Comparison of ENCODE assay signal across 1 cellular context in the genomic region with DNA sequence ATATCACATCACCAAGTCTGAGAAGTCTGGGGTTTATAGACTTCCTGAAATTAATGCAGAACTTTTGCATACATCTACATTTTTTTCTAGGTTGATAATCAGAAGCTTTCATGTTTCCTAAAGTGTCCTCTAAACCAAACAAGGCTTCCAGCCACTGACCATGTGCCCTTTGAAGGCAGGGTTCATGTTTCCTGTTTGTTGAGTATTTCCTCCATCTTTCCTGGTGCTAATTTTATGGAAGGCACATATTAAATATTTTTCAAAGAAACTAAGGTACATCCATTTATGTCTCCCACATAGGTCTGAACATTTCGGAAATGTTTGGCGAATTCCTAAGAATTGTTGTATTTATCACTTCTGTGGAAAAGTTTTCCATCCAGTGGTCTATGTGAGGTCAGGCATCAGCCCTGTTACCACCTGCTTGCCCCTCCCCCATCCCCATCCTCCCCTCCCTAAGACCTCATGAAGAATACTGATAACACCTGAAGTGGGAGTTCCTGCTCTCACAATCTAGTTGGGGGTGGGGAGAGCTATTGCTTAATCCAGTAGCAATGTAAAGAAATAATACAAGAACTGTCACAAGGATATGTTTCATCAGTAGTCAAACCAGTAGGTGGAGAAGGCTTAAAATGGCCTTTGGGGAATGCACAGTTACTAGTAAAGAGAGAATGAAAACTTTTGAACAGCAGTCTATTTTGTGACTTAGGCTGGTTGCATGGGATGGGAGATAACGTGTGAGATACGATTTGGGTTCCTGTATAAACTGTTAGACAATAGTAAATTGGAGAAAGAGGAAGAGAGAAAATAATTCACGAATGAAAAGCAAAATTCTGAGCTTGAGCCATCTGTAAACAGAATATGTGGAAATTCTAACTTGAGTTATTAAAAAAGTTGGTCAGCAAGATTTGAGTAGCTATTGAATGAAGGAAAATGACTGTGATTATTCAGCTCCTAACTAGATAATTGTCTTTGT.
A peak's percentile ranks its signal among the peaks of the same experiment; 100 is the strongest.
TF ChIP-seq lines count a peak whose summit lies in the region.

No MANE protein-coding gene starts in this region.

TF ChIP-seq in K562, 482 proteins besides CTCF, POLR2A, EP300 and RAD21 (continued from another document):
- TF ChIP-seq, protein P1, sequence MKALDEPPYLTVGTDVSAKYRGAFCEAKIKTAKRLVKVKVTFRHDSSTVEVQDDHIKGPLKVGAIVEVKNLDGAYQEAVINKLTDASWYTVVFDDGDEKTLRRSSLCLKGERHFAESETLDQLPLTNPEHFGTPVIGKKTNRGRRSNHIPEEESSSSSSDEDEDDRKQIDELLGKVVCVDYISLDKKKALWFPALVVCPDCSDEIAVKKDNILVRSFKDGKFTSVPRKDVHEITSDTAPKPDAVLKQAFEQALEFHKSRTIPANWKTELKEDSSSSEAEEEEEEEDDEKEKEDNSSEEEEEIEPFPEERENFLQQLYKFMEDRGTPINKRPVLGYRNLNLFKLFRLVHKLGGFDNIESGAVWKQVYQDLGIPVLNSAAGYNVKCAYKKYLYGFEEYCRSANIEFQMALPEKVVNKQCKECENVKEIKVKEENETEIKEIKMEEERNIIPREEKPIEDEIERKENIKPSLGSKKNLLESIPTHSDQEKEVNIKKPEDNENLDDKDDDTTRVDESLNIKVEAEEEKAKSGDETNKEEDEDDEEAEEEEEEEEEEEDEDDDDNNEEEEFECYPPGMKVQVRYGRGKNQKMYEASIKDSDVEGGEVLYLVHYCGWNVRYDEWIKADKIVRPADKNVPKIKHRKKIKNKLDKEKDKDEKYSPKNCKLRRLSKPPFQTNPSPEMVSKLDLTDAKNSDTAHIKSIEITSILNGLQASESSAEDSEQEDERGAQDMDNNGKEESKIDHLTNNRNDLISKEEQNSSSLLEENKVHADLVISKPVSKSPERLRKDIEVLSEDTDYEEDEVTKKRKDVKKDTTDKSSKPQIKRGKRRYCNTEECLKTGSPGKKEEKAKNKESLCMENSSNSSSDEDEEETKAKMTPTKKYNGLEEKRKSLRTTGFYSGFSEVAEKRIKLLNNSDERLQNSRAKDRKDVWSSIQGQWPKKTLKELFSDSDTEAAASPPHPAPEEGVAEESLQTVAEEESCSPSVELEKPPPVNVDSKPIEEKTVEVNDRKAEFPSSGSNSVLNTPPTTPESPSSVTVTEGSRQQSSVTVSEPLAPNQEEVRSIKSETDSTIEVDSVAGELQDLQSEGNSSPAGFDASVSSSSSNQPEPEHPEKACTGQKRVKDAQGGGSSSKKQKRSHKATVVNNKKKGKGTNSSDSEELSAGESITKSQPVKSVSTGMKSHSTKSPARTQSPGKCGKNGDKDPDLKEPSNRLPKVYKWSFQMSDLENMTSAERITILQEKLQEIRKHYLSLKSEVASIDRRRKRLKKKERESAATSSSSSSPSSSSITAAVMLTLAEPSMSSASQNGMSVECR (CRISPR knock-in tag; IDR thresholded peaks at IDR 0.05): no peak
- peak; percentile 64 for TF ChIP-seq HDAC3 (IDR thresholded peaks at IDR 0.05; ENCODE audit: borderline replicate concordance, partially characterized antibody)
- peak in 1 of 2 experiments; percentile 36; a peak in 1 of 4 replicates for TF ChIP-seq TBL1XR1 (IDR thresholded peaks at IDR 0.05; ENCODE audit: low read length in 2 of 2)
- TF ChIP-seq HMGN3 (IDR thresholded peaks at IDR 0.05; ENCODE audit: borderline replicate concordance, extremely low read depth, insufficient read length, low read depth, low read length): no peak
- TF ChIP-seq SOX6 (IDR thresholded peaks at IDR 0.05): peak; percentile 63; the same call in 1 of the 2 replicates
- no peak for TF ChIP-seq SLC30A9 (CRISPR knock-in tag; IDR thresholded peaks at IDR 0.05)
- no peak for TF ChIP-seq NCOA2 (IDR thresholded peaks at IDR 0.05; ENCODE audit: partially characterized antibody in 2 of 2)
- TF ChIP-seq TRIM24 (IDR thresholded peaks at IDR 0.05): peak; percentile 80; a peak in 3 of 4 replicates
- peak; percentile 31; the same call in 1 of the 2 replicates for TF ChIP-seq MTA2 (IDR thresholded peaks at IDR 0.05; ENCODE audit: low read depth)
- peak; percentile 82 for TF ChIP-seq ARID1B (IDR thresholded peaks at IDR 0.05)
- TF ChIP-seq, protein P2, sequence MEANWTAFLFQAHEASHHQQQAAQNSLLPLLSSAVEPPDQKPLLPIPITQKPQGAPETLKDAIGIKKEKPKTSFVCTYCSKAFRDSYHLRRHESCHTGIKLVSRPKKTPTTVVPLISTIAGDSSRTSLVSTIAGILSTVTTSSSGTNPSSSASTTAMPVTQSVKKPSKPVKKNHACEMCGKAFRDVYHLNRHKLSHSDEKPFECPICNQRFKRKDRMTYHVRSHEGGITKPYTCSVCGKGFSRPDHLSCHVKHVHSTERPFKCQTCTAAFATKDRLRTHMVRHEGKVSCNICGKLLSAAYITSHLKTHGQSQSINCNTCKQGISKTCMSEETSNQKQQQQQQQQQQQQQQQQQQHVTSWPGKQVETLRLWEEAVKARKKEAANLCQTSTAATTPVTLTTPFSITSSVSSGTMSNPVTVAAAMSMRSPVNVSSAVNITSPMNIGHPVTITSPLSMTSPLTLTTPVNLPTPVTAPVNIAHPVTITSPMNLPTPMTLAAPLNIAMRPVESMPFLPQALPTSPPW (CRISPR knock-in tag; IDR thresholded peaks at IDR 0.05): peak; percentile 78
- no peak for TF ChIP-seq KDM4B (IDR thresholded peaks at IDR 0.05; ENCODE audit: borderline replicate concordance in 2 of 2, low read depth in 1 of 2)
- TF ChIP-seq NFIC (IDR thresholded peaks at IDR 0.05): 0 out of 2 replicates have a peak, but pooled peaks have one; percentile 23
- no peak for TF ChIP-seq MYNN (IDR thresholded peaks at IDR 0.05)
- TF ChIP-seq MYNN (CRISPR knock-in tag; IDR thresholded peaks at IDR 0.05): no peak
- no peak for TF ChIP-seq RBM39 (optimal IDR thresholded peaks at IDR 0.05; ENCODE audit: low read depth, low read length)
- TF ChIP-seq KAT2B (IDR thresholded peaks at IDR 0.05; ENCODE audit: low read depth, low read length): no peak
- no peak for TF ChIP-seq HMG20B (CRISPR knock-in tag; IDR thresholded peaks at IDR 0.05)
- peak; percentile 70 for TF ChIP-seq NCOR1 (IDR thresholded peaks at IDR 0.05)
- peak; percentile 22; the same call in 1 of the 2 replicates for TF ChIP-seq CREB1 (IDR thresholded peaks at IDR 0.05)
- no peak for TF ChIP-seq CREB1 (CRISPR knock-in tag; IDR thresholded peaks at IDR 0.05)
- peak; percentile 31; the same call in 1 of the 2 replicates for TF ChIP-seq ZBTB7A (IDR thresholded peaks at IDR 0.05; ENCODE audit: borderline replicate concordance, control insufficient read depth, low read depth, low read length)
- TF ChIP-seq RFX7 (CRISPR knock-in tag; IDR thresholded peaks at IDR 0.05): no peak
- no peak for TF ChIP-seq SAFB (IDR thresholded peaks at IDR 0.05; ENCODE audit: borderline replicate concordance, low read depth, low read length)
- TF ChIP-seq, protein P3, sequence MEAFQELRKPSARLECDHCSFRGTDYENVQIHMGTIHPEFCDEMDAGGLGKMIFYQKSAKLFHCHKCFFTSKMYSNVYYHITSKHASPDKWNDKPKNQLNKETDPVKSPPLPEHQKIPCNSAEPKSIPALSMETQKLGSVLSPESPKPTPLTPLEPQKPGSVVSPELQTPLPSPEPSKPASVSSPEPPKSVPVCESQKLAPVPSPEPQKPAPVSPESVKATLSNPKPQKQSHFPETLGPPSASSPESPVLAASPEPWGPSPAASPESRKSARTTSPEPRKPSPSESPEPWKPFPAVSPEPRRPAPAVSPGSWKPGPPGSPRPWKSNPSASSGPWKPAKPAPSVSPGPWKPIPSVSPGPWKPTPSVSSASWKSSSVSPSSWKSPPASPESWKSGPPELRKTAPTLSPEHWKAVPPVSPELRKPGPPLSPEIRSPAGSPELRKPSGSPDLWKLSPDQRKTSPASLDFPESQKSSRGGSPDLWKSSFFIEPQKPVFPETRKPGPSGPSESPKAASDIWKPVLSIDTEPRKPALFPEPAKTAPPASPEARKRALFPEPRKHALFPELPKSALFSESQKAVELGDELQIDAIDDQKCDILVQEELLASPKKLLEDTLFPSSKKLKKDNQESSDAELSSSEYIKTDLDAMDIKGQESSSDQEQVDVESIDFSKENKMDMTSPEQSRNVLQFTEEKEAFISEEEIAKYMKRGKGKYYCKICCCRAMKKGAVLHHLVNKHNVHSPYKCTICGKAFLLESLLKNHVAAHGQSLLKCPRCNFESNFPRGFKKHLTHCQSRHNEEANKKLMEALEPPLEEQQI (IDR thresholded peaks at IDR 0.05): no peak
- 0 out of 2 replicates have a peak, but pooled peaks have one; percentile 28 for TF ChIP-seq L3MBTL2 (IDR thresholded peaks at IDR 0.05)
- 0 out of 2 replicates have a peak, but pooled peaks have one; percentile 28 for TF ChIP-seq NCOA1 (IDR thresholded peaks at IDR 0.05; ENCODE audit: low read depth)
- TF ChIP-seq, protein P4, sequence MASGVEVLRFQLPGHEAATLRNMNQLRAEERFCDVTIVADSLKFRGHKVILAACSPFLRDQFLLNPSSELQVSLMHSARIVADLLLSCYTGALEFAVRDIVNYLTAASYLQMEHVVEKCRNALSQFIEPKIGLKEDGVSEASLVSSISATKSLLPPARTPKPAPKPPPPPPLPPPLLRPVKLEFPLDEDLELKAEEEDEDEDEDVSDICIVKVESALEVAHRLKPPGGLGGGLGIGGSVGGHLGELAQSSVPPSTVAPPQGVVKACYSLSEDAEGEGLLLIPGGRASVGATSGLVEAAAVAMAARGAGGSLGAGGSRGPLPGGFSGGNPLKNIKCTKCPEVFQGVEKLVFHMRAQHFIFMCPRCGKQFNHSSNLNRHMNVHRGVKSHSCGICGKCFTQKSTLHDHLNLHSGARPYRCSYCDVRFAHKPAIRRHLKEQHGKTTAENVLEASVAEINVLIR (CRISPR knock-in tag; IDR thresholded peaks at IDR 0.05): no peak
- no peak for TF ChIP-seq ZNF274 (IDR thresholded peaks at IDR 0.05; ENCODE audit: borderline replicate concordance, low read depth, low read length)
- TF ChIP-seq SETDB1 (IDR thresholded peaks at IDR 0.05; ENCODE audit: low read length): no peak
- TF ChIP-seq, protein P5, sequence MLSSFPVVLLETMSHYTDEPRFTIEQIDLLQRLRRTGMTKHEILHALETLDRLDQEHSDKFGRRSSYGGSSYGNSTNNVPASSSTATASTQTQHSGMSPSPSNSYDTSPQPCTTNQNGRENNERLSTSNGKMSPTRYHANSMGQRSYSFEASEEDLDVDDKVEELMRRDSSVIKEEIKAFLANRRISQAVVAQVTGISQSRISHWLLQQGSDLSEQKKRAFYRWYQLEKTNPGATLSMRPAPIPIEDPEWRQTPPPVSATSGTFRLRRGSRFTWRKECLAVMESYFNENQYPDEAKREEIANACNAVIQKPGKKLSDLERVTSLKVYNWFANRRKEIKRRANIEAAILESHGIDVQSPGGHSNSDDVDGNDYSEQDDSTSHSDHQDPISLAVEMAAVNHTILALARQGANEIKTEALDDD (IDR thresholded peaks at IDR 0.05): peak; percentile 86
- TF ChIP-seq ZNF717 (CRISPR knock-in tag; IDR thresholded peaks at IDR 0.05): no peak
- TF ChIP-seq CBX2 (IDR thresholded peaks at IDR 0.05; ENCODE audit: insufficient read depth, low read length, poor library complexity, severe bottlenecking): no peak
- TF ChIP-seq DACH1 (IDR thresholded peaks at IDR 0.05; ENCODE audit: partially characterized antibody): peak; percentile 54
- TF ChIP-seq CSDE1 (IDR thresholded peaks at IDR 0.05): no peak
- TF ChIP-seq JUND (IDR thresholded peaks at IDR 0.05; ENCODE audit: borderline replicate concordance, low read depth, low read length): peak; percentile 29; the same call in 1 of the 2 replicates
- no peak for TF ChIP-seq JUND (tag; IDR thresholded peaks at IDR 0.05; ENCODE audit: borderline replicate concordance, low read depth, low read length)
TF ChIP-seq in K562: peak in this region for 48.
